9 cellular contexts compared by ENCODE assay signal in genomic region chr22:41686890-41687289, GRCh38. TPM values are rescaled to one million over a fixed set of nuclear protein-coding genes. Genes with fewer than 3 reads are reported as not detected.
DNase-seq lines count a peak whose midpoint lies in the region; ATAC-seq, FAIRE-seq and TF ChIP-seq lines count a peak whose summit lies in the region.
"Not testable (repeated sequence)": the region's sequence is repeated elsewhere in the genome, so short reads cannot be mapped to it uniquely, and the experiment has no call there.
"Had no signal": no experiment of that assay in that cellular context is flagged by ENCODE, and none has a peak within 500 bp of the region (broad histone marks: within the 10 kb centered on the region; RNA-seq: fewer than 3 reads in every experiment).

No MANE protein-coding gene starts in this region.

- H4K20me1 ChIP-seq in GM12878 (ENCODE audit: control insufficient read depth, insufficient read depth): not testable (repeated sequence)
- peaks cover 15% of the 10 kb centered on the region for H4K20me1 ChIP-seq in neural progenitor cell (ENCODE audit: low read depth)

- peaks cover 34% of the 10 kb centered on the region for H3F3A ChIP-seq in neural progenitor cell (ENCODE audit: low read depth)

- CTCF ChIA-PET in Caco-2 (lab: Charles Lee): not testable (repeated sequence)
- CTCF ChIA-PET in activated CD8-positive, alpha-beta memory T cell treated with anti-CD3 and anti-CD28 coated beads, Interleukin-2, amount 10 ng/mL, durations not matched to agents 7 days and 5 days (lab: Charles Lee): interaction anchor here (1.6 to 5.7 kb wide), 4 partner anchors 11 to 254 kb away, joined by 3 to 57 read pairs (median 32); partner anchors contain the start of gene MEI1
- CTCF ChIA-PET in GM12878 (lab: Yijun Ruan, JAX): interaction anchor here (0.7 to 2.8 kb wide), 4 partner anchors 10 to 60 kb away, joined by 3 to 21 read pairs (median 6); partner anchors contain the start of gene MEI1

- not testable (repeated sequence) for FAIRE-seq in GM12878 (lab: Jason Lieb, UNC)

- peak overlapping the region; percentile 89 for H3K4me2 ChIP-seq in GM12878 (ENCODE audit: control insufficient read depth, insufficient read depth)
- H3K4me2 ChIP-seq in neural progenitor cell: peak overlapping the region; percentile 95

- TF ChIP-seq POLR2A in GM12878 (IDR thresholded peaks at IDR 0.05; ENCODE audit: low read depth, low read length): not testable (repeated sequence)

- BruUV-seq in Caco-2 (replicated peaks; lab: Mats Ljungman, UMichigan); GM12878 (replicated peaks; lab: Mats Ljungman, UMichigan): not testable (repeated sequence)

- not testable (repeated sequence) for H3K36me3 ChIP-seq in Caco-2 (ENCODE audit: control insufficient read depth, insufficient read depth, low read length); SK-N-MC (ENCODE audit: insufficient read depth, low read length); GM12878 (ENCODE audit: control insufficient read depth in 2 of 2, insufficient read depth in 2 of 2, low read length in 1 of 2); iPS-15b (ENCODE audit: control insufficient read depth, insufficient read depth, low read length); neural progenitor cell

- POLR2A ChIA-PET in Caco-2 (lab: Charles Lee): interaction anchor here (1.3 kb wide), 1 partner anchor 66 kb away, joined by 4 read pairs; the partner anchor contains the start of genes DESI1 and XRCC6
- POLR2A ChIA-PET in GM12878 (lab: Charles Lee): interaction anchor here (0.7 to 2.0 kb wide), 5 partner anchors 17 to 143 kb away, joined by 3 to 6 read pairs (median 3); partner anchors contain the start of genes DESI1, POLR3H and XRCC6

- not testable (repeated sequence) for H3K9me3 ChIP-seq in Caco-2; SK-N-MC (ENCODE audit: low read depth, low read length); GM12878 (replicated peaks; ENCODE audit: control insufficient read depth, insufficient read depth, low read length); iPS-15b (ENCODE audit: control insufficient read depth, insufficient read depth, low read length); neural progenitor cell (ENCODE audit: low read depth)

- intact Hi-C loops in Caco-2 (cut with micrococcal nuclease; ENCODE audit: unreplicated experiment); GM12878 (cut with micrococcal nuclease; ENCODE audit: unreplicated experiment): not testable (repeated sequence)

- not testable (repeated sequence) for TF ChIP-seq RAD21 in GM12878 (IDR thresholded peaks at IDR 0.05; ENCODE audit: insufficient read depth, low read depth, low read length)

- not testable (repeated sequence) for TF ChIP-seq EP300 in GM12878 (IDR thresholded peaks at IDR 0.05; ENCODE audit: borderline replicate concordance in 1 of 2, control insufficient read depth in 1 of 2, low read depth in 2 of 2, low read length in 2 of 2)

- not testable (repeated sequence) for H3K4me1 ChIP-seq in Caco-2; GM12878 (ENCODE audit: control insufficient read depth, insufficient read depth, low read length); iPS-15b (ENCODE audit: control insufficient read depth, insufficient read depth, low read length); neural progenitor cell

- H3K36me3 Mint-ChIP-seq in Caco-2 (ENCODE audit: insufficient read depth, unreplicated experiment): peaks cover 24% of the 10 kb centered on the region
- H3K36me3 Mint-ChIP-seq in IgD-negative memory B cell, neural progenitor cell: not testable (repeated sequence)
- peaks cover 16% of the 10 kb centered on the region for H3K36me3 Mint-ChIP-seq in activated CD8-positive, alpha-beta memory T cell treated with anti-CD3 and anti-CD28 coated beads, Interleukin-2, amount 10 ng/mL, durations not matched to agents 7 days and 5 days

- H3K79me2 ChIP-seq in GM12878 (ENCODE audit: control insufficient read depth, insufficient read depth, low read length) (peaks cover 71% of the 10 kb centered on the region), neural progenitor cell (ENCODE audit: low read depth) (peaks cover 66% of the 10 kb centered on the region)

- not testable (repeated sequence) for H3K9me3 Mint-ChIP-seq in Caco-2 (ENCODE audit: unreplicated experiment); IgD-negative memory B cell; activated CD8-positive, alpha-beta memory T cell treated with anti-CD3 and anti-CD28 coated beads, Interleukin-2, amount 10 ng/mL, durations not matched to agents 7 days and 5 days (ENCODE audit: low read depth); neural progenitor cell

- H3K27ac ChIP-seq in SK-N-MC, neural progenitor cell: not testable (repeated sequence)
- 0 out of 2 replicates have a peak overlapping the region, but pooled peaks have one; percentile 98 for H3K27ac ChIP-seq in GM12878 (ENCODE audit: control insufficient read depth, insufficient read depth)

- not testable (repeated sequence) for ATAC-seq in activated CD8-positive, alpha-beta memory T cell treated with anti-CD3 and anti-CD28 coated beads, Interleukin-2, amount 10 ng/mL, durations not matched to agents 7 days and 5 days; GM12878

- H2AFZ ChIP-seq in GM12878 (ENCODE audit: control insufficient read depth, low read depth, low read length); neural progenitor cell (replicated peaks): not testable (repeated sequence)

- SMC1A ChIA-PET in GM12878 (lab: Charles Lee; ENCODE audit: uncharacterized antibody, unreplicated experiment): interaction anchor here (1.0 to 3.5 kb wide), 2 partner anchors 11 to 260 kb away, joined by 4 to 20 read pairs; partner anchors contain the start of genes CENPM and MEI1

- TF ChIP-seq CTCF in Caco-2 (IDR thresholded peaks at IDR 0.05; ENCODE audit: insufficient read depth in 1 of 2, low read depth in 1 of 2, low read length in 1 of 2, severe bottlenecking in 1 of 2, unreplicated experiment in 1 of 2); GM12878 (IDR thresholded peaks at IDR 0.05 in 2 of 3, conservative IDR thresholded peaks at IDR 0.05 in 1 of 3; ENCODE audit: control insufficient read depth in 2 of 3, extremely low read depth in 1 of 3, insufficient read depth in 1 of 3, low read depth in 3 of 3, low read length in 3 of 3); neural progenitor cell (IDR thresholded peaks at IDR 0.05): not testable (repeated sequence)

- WGBS in GM12878 (ENCODE audit: insufficient coverage, insufficient replicate concordance, low lambda C conversion rate, missing lambda C conversion rate): 93% methylated on average over 11 of the region's 11 CpGs

- H3K4me3 Mint-ChIP-seq in Caco-2 (ENCODE audit: unreplicated experiment): peak overlapping the region; percentile 97
- peak overlapping the region; percentile 96 to 100 (median 96) for H3K4me3 Mint-ChIP-seq in IgD-negative memory B cell
- peak overlapping the region; percentile 96 for H3K4me3 Mint-ChIP-seq in activated CD8-positive, alpha-beta memory T cell treated with anti-CD3 and anti-CD28 coated beads, Interleukin-2, amount 10 ng/mL, durations not matched to agents 7 days and 5 days
- peak overlapping the region; percentile 98 for H3K4me3 Mint-ChIP-seq in neural progenitor cell

- H3K27me3 ChIP-seq in Caco-2 (replicated peaks; ENCODE audit: control insufficient read depth, insufficient read depth, low read length); GM12878 (replicated peaks in 1 of 2; ENCODE audit: control insufficient read depth in 2 of 2, insufficient read depth in 2 of 2, low read length in 1 of 2); iPS-15b (ENCODE audit: control insufficient read depth, insufficient read depth, low read length); neural progenitor cell: not testable (repeated sequence)

- not testable (repeated sequence) for DNase-seq in Caco-2; SK-N-MC (ENCODE audit: low read depth, low spot score); activated CD8-positive, alpha-beta memory T cell treated with anti-CD3 and anti-CD28 coated beads, Interleukin-2, amount 10 ng/mL, durations not matched to agents 7 days and 5 days; GM12878 (ENCODE audit: low read depth, low spot score); neural progenitor cell (ENCODE audit: low spot score)

- not testable (repeated sequence) for H3K27ac Mint-ChIP-seq in Caco-2 (ENCODE audit: unreplicated experiment); neural progenitor cell
- H3K27ac Mint-ChIP-seq in IgD-negative memory B cell: peak overlapping the region; percentile 91 to 98 (median 97)
- peak overlapping the region; percentile 98 for H3K27ac Mint-ChIP-seq in activated CD8-positive, alpha-beta memory T cell treated with anti-CD3 and anti-CD28 coated beads, Interleukin-2, amount 10 ng/mL, durations not matched to agents 7 days and 5 days

- H3K9ac ChIP-seq in SK-N-MC (ENCODE audit: insufficient read length) (peak overlapping the region; percentile 97), GM12878 (ENCODE audit: control insufficient read depth, insufficient read depth, low read length) (peak overlapping the region; percentile 90; the same call in 1 of the 2 replicates), iPS-15b (ENCODE audit: low read depth, low read length) (peak overlapping the region; percentile 87)
- not testable (repeated sequence) for H3K9ac ChIP-seq in neural progenitor cell

- in situ Hi-C loops in GM12878 (cut with MboI): not testable (repeated sequence)

- RAD21 ChIA-PET in GM12878 (lab: Charles Lee; ENCODE audit: unreplicated experiment): interaction anchor here (1.2 to 1.6 kb wide), 4 partner anchors 10 to 114 kb away, joined by 4 to 5 read pairs (median 4); partner anchors contain the start of gene CCDC134

- peak overlapping the region; percentile 67 for H3K4me3 ChIP-seq in Caco-2 (ENCODE audit: low read depth, low read length)
- H3K4me3 ChIP-seq in SK-N-MC: peak overlapping the region; percentile 99
- H3K4me3 ChIP-seq in GM12878: peak overlapping the region; percentile 87
- H3K4me3 ChIP-seq in iPS-15b (ENCODE audit: low read depth, low read length): not testable (repeated sequence)
- H3K4me3 ChIP-seq in neural progenitor cell: peak overlapping the region; percentile 84

- H3K4me1 Mint-ChIP-seq in Caco-2 (ENCODE audit: low read depth, unreplicated experiment): not testable (repeated sequence)
- H3K4me1 Mint-ChIP-seq in IgD-negative memory B cell (peaks cover 11 to 32% (median 26%) of the 10 kb centered on the region in 3 donors), neural progenitor cell (peaks cover 21% of the 10 kb centered on the region)
- peaks cover 36% of the 10 kb centered on the region for H3K4me1 Mint-ChIP-seq in activated CD8-positive, alpha-beta memory T cell treated with anti-CD3 and anti-CD28 coated beads, Interleukin-2, amount 10 ng/mL, durations not matched to agents 7 days and 5 days

- not testable (repeated sequence) for H3K27me3 Mint-ChIP-seq in Caco-2 (ENCODE audit: insufficient read depth, unreplicated experiment); IgD-negative memory B cell; activated CD8-positive, alpha-beta memory T cell treated with anti-CD3 and anti-CD28 coated beads, Interleukin-2, amount 10 ng/mL, durations not matched to agents 7 days and 5 days; neural progenitor cell (ENCODE audit: insufficient read depth, low read depth)

RNA-seq across cellular contexts. Expression of gene SNU13, which starts 1.8 kb away (rescaled TPM):
- total RNA-seq in Caco-2 (2022): 172 and 187 TPM in 2 replicates
- 316 TPM for polyA plus RNA-seq in IgD-negative memory B cell
- total RNA-seq in activated CD8-positive, alpha-beta memory T cell treated with anti-CD3 and anti-CD28 coated beads, Interleukin-2, amount 10 ng/mL, durations not matched to agents 7 days and 5 days: 100 to 1,000 TPM; 176 to 193 TPM
- total RNA-seq in GM12878 (2013; cell fraction: nucleolus; rRNA removed): 43.0 and 51.7 TPM in 2 replicates
- total RNA-seq in GM12878 (2014; rRNA removed): 196 and 204 TPM in 2 replicates
- 153 and 157 TPM in 2 replicates for total RNA-seq in GM12878 (2014; rRNA removed; fragmentation: Illumina TruSeq; extraction: Trizol)
- total RNA-seq in GM12878 (2021): 232 and 236 TPM in 2 replicates
- 192 TPM for polyA plus RNA-seq in GM12878 (2011; ENCODE audit: low read depth)
- 158 and 265 TPM in 2 replicates for polyA plus RNA-seq in GM12878 (2011; rRNA removed)
- 270 and 433 TPM in 2 replicates for polyA plus RNA-seq in GM12878 (2011; cell fraction: cytosol; rRNA removed)
- 170 and 206 TPM in 2 replicates for polyA plus RNA-seq in GM12878 (2011; cell fraction: nucleus; rRNA removed)
- polyA plus RNA-seq in GM12878 (2012): 142 and 149 TPM in 2 replicates
- polyA plus RNA-seq in GM12878 (2014; fragmentation: Illumina TruSeq; extraction: Trizol): 123 and 211 TPM in 2 replicates
- polyA plus RNA-seq in GM12878 (2014; fragmentation: Nextera tagmentation; extraction: Ambion mirVana): 100 to 1,000 TPM; 611 to 870 TPM
- 246 and 249 TPM in 2 replicates for polyA plus RNA-seq in GM12878 (2014; rRNA removed)
- polyA plus RNA-seq in GM12878 (2016; fragmentation: Nextera tagmentation; extraction: Ambion mirVana): 100 to 1,000 TPM; 457 to 472 TPM
- 105 and 142 TPM in 2 replicates for polyA minus RNA-seq in GM12878 (2011; rRNA and poly(A)+ RNA removed)
- polyA minus RNA-seq in GM12878 (2011; cell fraction: cytosol; rRNA and poly(A)+ RNA removed): 37.7 and 51.7 TPM in 2 replicates
- 27.7 and 41.9 TPM in 2 replicates for polyA minus RNA-seq in GM12878 (2011; cell fraction: nucleus; rRNA and poly(A)+ RNA removed)
- total RNA-seq in neural progenitor cell (ENCODE audit: low replicate concordance): 143 and 171 TPM in 2 replicates

RNA-seq across cellular contexts. Expression of gene MEI1, which starts 12.4 kb away (rescaled TPM):
- total RNA-seq in Caco-2 (2022): not detected in 2 replicates
- 105 TPM for polyA plus RNA-seq in IgD-negative memory B cell
- total RNA-seq in activated CD8-positive, alpha-beta memory T cell treated with anti-CD3 and anti-CD28 coated beads, Interleukin-2, amount 10 ng/mL, durations not matched to agents 7 days and 5 days: 10 to 100 TPM; 37.3 to 45.9 TPM
- 33.1 and 40.8 TPM in 2 replicates for total RNA-seq in GM12878 (2013; cell fraction: nucleolus; rRNA removed)
- 33.4 and 42.2 TPM in 2 replicates for total RNA-seq in GM12878 (2014; rRNA removed)
- total RNA-seq in GM12878 (2014; rRNA removed; fragmentation: Illumina TruSeq; extraction: Trizol): 28.1 and 30.3 TPM in 2 replicates
- total RNA-seq in GM12878 (2021): 31.0 and 33.1 TPM in 2 replicates
- 49.4 TPM for polyA plus RNA-seq in GM12878 (2011; ENCODE audit: low read depth)
- 30.6 and 33.9 TPM in 2 replicates for polyA plus RNA-seq in GM12878 (2011; rRNA removed)
- 47.3 and 55.1 TPM in 2 replicates for polyA plus RNA-seq in GM12878 (2011; cell fraction: cytosol; rRNA removed)
- 44.9 and 61.2 TPM in 2 replicates for polyA plus RNA-seq in GM12878 (2011; cell fraction: nucleus; rRNA removed)
- 45.8 and 48.1 TPM in 2 replicates for polyA plus RNA-seq in GM12878 (2012)
- polyA plus RNA-seq in GM12878 (2014; fragmentation: Illumina TruSeq; extraction: Trizol): 19.2 and 27.9 TPM in 2 replicates
- polyA plus RNA-seq in GM12878 (2014; fragmentation: Nextera tagmentation; extraction: Ambion mirVana): 10 to 100 TPM; 32.3 to 37.7 TPM
- 44.8 and 47.3 TPM in 2 replicates for polyA plus RNA-seq in GM12878 (2014; rRNA removed)
- polyA plus RNA-seq in GM12878 (2016; fragmentation: Nextera tagmentation; extraction: Ambion mirVana): 10 to 100 TPM; 48.8 to 48.9 TPM
- polyA minus RNA-seq in GM12878 (2011; rRNA and poly(A)+ RNA removed): 25.2 and 39.6 TPM in 2 replicates
- polyA minus RNA-seq in GM12878 (2011; cell fraction: cytosol; rRNA and poly(A)+ RNA removed): 7.6 and 14.7 TPM in 2 replicates
- 21.6 and 23.9 TPM in 2 replicates for polyA minus RNA-seq in GM12878 (2011; cell fraction: nucleus; rRNA and poly(A)+ RNA removed)
- 0.25 TPM in 1 of 2 replicates, not detected in the other for total RNA-seq in neural progenitor cell (ENCODE audit: low replicate concordance)
- total RNA-seq: foreskin keratinocyte, H4 had no signal

Comparison
In these comparisons a context has a peak if more than half of its experiments do, and no peak if none do; other contexts are left out.
1. RNA of gene MEI1, which starts 12.4 kb away (total RNA-seq): 37.3 to 45.9 TPM in activated CD8-positive, alpha-beta memory T cell treated with anti-CD3 and anti-CD28 coated beads, Interleukin-2, amount 10 ng/mL, durations not matched to agents 7 days and 5 days and 28.1 to 42.2 TPM in GM12878; not detected in Caco-2 and 0.25 TPM in neural progenitor cell; every median in the first group is over 10 times any median in the second.
2. Peak in every context shown above with its lines, with median percentiles within 50 percentile points of each other: H3K4me3 Mint-ChIP-seq.